ENCODE assay signal across 1 cellular context in genomic region chr5:62327627-62328026, GRCh38.
TF ChIP-seq lines count a peak whose summit lies in the region.

No MANE protein-coding gene starts in this region.

TF ChIP-seq in K562, 482 proteins besides CTCF, POLR2A, EP300 and RAD21:
- TF ChIP-seq NR0B1 (IDR thresholded peaks at IDR 0.05; ENCODE audit: partially characterized antibody) = no peak
- TF ChIP-seq KDM1A (IDR thresholded peaks at IDR 0.05) = no peak
- TF ChIP-seq MAFK (IDR thresholded peaks at IDR 0.05; ENCODE audit: low read length) = no peak
- TF ChIP-seq ESRRB (CRISPR knock-in tag; IDR thresholded peaks at IDR 0.05; ENCODE audit: borderline replicate concordance) = no peak
- no peak for TF ChIP-seq ZNF551 (CRISPR knock-in tag; IDR thresholded peaks at IDR 0.05)
- no peak for TF ChIP-seq TAF7 (tag; IDR thresholded peaks at IDR 0.05)
- TF ChIP-seq ZNF511 (CRISPR knock-in tag; IDR thresholded peaks at IDR 0.05) = no peak
- TF ChIP-seq NR1H2 (CRISPR knock-in tag; IDR thresholded peaks at IDR 0.05) = no peak
- TF ChIP-seq ZNF707 (CRISPR knock-in tag; conservative IDR thresholded peaks at IDR 0.05) = no peak
- no peak for TF ChIP-seq CLOCK (CRISPR knock-in tag; IDR thresholded peaks at IDR 0.05; ENCODE audit: borderline replicate concordance)
- TF ChIP-seq JUNB (CRISPR knock-in tag; conservative IDR thresholded peaks at IDR 0.05) = no peak
- no peak for TF ChIP-seq NCOA1 (IDR thresholded peaks at IDR 0.05; ENCODE audit: low read depth)
- no peak for TF ChIP-seq POLR2H (tag; IDR thresholded peaks at IDR 0.05; ENCODE audit: low read depth)
- no peak for TF ChIP-seq ATF1 (CRISPR knock-in tag; IDR thresholded peaks at IDR 0.05)
- no peak for TF ChIP-seq ATF1 (tag; IDR thresholded peaks at IDR 0.05)
- TF ChIP-seq ZNF318 (IDR thresholded peaks at IDR 0.05; ENCODE audit: borderline replicate concordance in 1 of 2, low read depth in 1 of 2) = no peak
- TF ChIP-seq L3MBTL2 (IDR thresholded peaks at IDR 0.05) = no peak
- no peak for TF ChIP-seq ZNF444 (CRISPR knock-in tag; IDR thresholded peaks at IDR 0.05)
- TF ChIP-seq GATAD2A (IDR thresholded peaks at IDR 0.05) = no peak
